In genomic region chr16:57823836-57824235, GRCh38 we compare ENCODE assay signal across 20 cellular contexts.
"Had no signal": no experiment of that assay in that cellular context is flagged by ENCODE, and none has a peak within 500 bp of the region (broad histone marks: within the 10 kb centered on the region; RNA-seq: fewer than 3 reads in every experiment).

No MANE protein-coding gene starts in this region.

- H3K4me1 Mint-ChIP-seq: activated CD4-positive, alpha-beta T cell treated with anti-CD3 and anti-CD28 coated beads, Interleukin-2, amount 10 ng/mL, durations not matched to agents 24 days and 14 days; immature natural killer cell; naive B cell had no signal

- H3K27me3 ChIP-seq: foreskin keratinocyte, tibial nerve, vagina had no signal

- H3K4me3 ChIP-seq: lung, tibial nerve, vagina had no signal

- H3K4me1 ChIP-seq: foreskin keratinocyte, tibial nerve, vagina had no signal

- H3K36me3 Mint-ChIP-seq: activated naive CD8-positive, alpha-beta T cell; immature natural killer cell; naive B cell had no signal

- H2AFZ ChIP-seq: parathyroid adenoma had no signal

- H3K9me3 ChIP-seq: tibial nerve, vagina had no signal

- H3K9ac ChIP-seq: parathyroid adenoma had no signal

- DNase-seq: activated CD4-positive, alpha-beta T cell treated with anti-CD3 and anti-CD28 coated beads, Interleukin-2, amount 10 ng/mL, durations not matched to agents 24 days and 14 days; activated CD4-positive, CD25-positive, alpha-beta regulatory T cell; activated CD8-positive, alpha-beta memory T cell treated with anti-CD3 and anti-CD28 coated beads, Interleukin-2, amount 50 U/mL, for 48 hours; activated gamma-delta T cell treated with Interleukin-2 at 50 U/mL for 16 hours; activated T-cell treated with anti-CD3 and anti-CD28 coated beads, Interleukin-2, amount 50 U/mL, for 72 hours; cerebellar nuclear complex; effector CD8-positive, alpha-beta T cell; immature natural killer cell; left cardiac atrium; naive B cell; retina; stimulated activated CD4-positive, alpha-beta T cell treated with anti-CD3 and anti-CD28 coated beads, Interleukin-2, amount 100 ng/mL, for 48 hours; stimulated activated naive CD4-positive, alpha-beta T cell had no signal

- H3K27ac ChIP-seq: foreskin keratinocyte, parathyroid adenoma, tibial nerve, vagina had no signal

- H3K27ac Mint-ChIP-seq: activated CD4-positive, alpha-beta T cell treated with anti-CD3 and anti-CD28 coated beads, Interleukin-2, amount 10 ng/mL, durations not matched to agents 24 days and 14 days; activated naive CD8-positive, alpha-beta T cell; activated T-cell treated with anti-CD3 and anti-CD28 coated beads, Interleukin-2, amount 50 U/mL, for 72 hours; immature natural killer cell; naive B cell had no signal

- FAIRE-seq: endothelial cell of umbilical vein had no signal

- ATAC-seq: activated T-cell treated with anti-CD3 and anti-CD28 coated beads, Interleukin-2, amount 50 U/mL, for 72 hours; foreskin keratinocyte had no signal

- H3K79me2 ChIP-seq: parathyroid adenoma had no signal

- H3K9me3 Mint-ChIP-seq: activated CD4-positive, alpha-beta T cell treated with anti-CD3 and anti-CD28 coated beads, Interleukin-2, amount 10 ng/mL, durations not matched to agents 24 days and 14 days; activated T-cell treated with anti-CD3 and anti-CD28 coated beads, Interleukin-2, amount 50 U/mL, for 72 hours; immature natural killer cell had no signal

- H3K4me3 Mint-ChIP-seq: activated CD4-positive, alpha-beta T cell treated with anti-CD3 and anti-CD28 coated beads, Interleukin-2, amount 10 ng/mL, durations not matched to agents 24 days and 14 days; activated naive CD8-positive, alpha-beta T cell; activated T-cell treated with anti-CD3 and anti-CD28 coated beads, Interleukin-2, amount 50 U/mL, for 72 hours; immature natural killer cell had no signal

- H3K36me3 ChIP-seq: tibial nerve, vagina had no signal
